In the genomic region with DNA sequence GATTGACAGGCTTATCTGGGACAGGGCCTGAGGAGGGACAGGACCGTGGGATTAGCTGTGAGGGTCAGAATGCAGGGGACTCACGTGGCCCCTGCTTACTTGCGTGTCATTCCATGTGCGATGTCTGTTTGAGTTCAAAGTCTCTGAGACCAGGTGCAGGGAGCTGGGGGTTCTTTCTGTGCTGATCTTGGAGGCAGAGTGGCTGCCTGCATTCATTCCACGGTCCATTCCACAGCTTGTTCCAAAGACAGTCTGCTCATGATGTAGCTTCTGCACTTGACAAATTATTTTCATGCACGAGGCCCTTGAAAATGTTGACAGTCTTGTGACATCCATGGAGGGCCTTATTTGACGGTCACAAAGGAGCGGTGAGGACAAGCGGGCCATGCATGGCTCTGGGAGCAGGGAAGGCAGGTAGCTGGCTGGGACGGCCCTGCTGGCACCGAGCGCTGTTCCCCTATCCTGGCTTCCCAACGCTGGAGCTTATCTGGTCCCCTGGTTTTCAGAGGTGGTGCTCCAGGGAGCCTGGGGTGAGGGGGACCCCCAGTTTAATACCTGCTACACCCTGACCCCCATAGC, we compare ENCODE assay signal across 2 cellular contexts.
A peak's percentile ranks its signal among the peaks of the same experiment; 100 is the strongest.
TF ChIP-seq lines count a peak whose summit lies in the region.

No MANE protein-coding gene starts in this region.

TF ChIP-seq in A549, 52 proteins besides CTCF, POLR2A, EP300 and RAD21 (continued from another document):
- TF ChIP-seq, protein P1, sequence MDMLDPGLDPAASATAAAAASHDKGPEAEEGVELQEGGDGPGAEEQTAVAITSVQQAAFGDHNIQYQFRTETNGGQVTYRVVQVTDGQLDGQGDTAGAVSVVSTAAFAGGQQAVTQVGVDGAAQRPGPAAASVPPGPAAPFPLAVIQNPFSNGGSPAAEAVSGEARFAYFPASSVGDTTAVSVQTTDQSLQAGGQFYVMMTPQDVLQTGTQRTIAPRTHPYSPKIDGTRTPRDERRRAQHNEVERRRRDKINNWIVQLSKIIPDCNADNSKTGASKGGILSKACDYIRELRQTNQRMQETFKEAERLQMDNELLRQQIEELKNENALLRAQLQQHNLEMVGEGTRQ (IDR thresholded peaks at IDR 0.05), result peak; percentile 49; the same call in 1 of the 2 replicates
- TF ChIP-seq, protein P2, sequence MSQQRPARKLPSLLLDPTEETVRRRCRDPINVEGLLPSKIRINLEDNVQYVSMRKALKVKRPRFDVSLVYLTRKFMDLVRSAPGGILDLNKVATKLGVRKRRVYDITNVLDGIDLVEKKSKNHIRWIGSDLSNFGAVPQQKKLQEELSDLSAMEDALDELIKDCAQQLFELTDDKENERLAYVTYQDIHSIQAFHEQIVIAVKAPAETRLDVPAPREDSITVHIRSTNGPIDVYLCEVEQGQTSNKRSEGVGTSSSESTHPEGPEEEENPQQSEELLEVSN (IDR thresholded peaks at IDR 0.05; ENCODE audit: borderline replicate concordance, low read depth), result peak; percentile 46; the same call in 1 of the 2 replicates
- TF ChIP-seq ESRRA (IDR thresholded peaks at IDR 0.05; ENCODE audit: borderline replicate concordance, low read length) (0 out of 2 replicates have a peak, but pooled peaks have one; percentile 39), KDM1A (IDR thresholded peaks at IDR 0.05; ENCODE audit: low read depth) (no peak), NPAS2 (CRISPR knock-in tag; IDR thresholded peaks at IDR 0.05; ENCODE audit: borderline replicate concordance) (peak; percentile 47; the same call in 1 of the 2 replicates)
- TF ChIP-seq, protein P3, sequence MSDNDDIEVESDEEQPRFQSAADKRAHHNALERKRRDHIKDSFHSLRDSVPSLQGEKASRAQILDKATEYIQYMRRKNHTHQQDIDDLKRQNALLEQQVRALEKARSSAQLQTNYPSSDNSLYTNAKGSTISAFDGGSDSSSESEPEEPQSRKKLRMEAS (IDR thresholded peaks at IDR 0.05), result peak; percentile 78
- TF ChIP-seq, protein P4, sequence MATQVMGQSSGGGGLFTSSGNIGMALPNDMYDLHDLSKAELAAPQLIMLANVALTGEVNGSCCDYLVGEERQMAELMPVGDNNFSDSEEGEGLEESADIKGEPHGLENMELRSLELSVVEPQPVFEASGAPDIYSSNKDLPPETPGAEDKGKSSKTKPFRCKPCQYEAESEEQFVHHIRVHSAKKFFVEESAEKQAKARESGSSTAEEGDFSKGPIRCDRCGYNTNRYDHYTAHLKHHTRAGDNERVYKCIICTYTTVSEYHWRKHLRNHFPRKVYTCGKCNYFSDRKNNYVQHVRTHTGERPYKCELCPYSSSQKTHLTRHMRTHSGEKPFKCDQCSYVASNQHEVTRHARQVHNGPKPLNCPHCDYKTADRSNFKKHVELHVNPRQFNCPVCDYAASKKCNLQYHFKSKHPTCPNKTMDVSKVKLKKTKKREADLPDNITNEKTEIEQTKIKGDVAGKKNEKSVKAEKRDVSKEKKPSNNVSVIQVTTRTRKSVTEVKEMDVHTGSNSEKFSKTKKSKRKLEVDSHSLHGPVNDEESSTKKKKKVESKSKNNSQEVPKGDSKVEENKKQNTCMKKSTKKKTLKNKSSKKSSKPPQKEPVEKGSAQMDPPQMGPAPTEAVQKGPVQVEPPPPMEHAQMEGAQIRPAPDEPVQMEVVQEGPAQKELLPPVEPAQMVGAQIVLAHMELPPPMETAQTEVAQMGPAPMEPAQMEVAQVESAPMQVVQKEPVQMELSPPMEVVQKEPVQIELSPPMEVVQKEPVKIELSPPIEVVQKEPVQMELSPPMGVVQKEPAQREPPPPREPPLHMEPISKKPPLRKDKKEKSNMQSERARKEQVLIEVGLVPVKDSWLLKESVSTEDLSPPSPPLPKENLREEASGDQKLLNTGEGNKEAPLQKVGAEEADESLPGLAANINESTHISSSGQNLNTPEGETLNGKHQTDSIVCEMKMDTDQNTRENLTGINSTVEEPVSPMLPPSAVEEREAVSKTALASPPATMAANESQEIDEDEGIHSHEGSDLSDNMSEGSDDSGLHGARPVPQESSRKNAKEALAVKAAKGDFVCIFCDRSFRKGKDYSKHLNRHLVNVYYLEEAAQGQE (IDR thresholded peaks at IDR 0.05), result no peak

TF ChIP-seq in IMR-90, 13 proteins besides CTCF, POLR2A, EP300 and RAD21 (continued from another document):
- TF ChIP-seq, protein P5, sequence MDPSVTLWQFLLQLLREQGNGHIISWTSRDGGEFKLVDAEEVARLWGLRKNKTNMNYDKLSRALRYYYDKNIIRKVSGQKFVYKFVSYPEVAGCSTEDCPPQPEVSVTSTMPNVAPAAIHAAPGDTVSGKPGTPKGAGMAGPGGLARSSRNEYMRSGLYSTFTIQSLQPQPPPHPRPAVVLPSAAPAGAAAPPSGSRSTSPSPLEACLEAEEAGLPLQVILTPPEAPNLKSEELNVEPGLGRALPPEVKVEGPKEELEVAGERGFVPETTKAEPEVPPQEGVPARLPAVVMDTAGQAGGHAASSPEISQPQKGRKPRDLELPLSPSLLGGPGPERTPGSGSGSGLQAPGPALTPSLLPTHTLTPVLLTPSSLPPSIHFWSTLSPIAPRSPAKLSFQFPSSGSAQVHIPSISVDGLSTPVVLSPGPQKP (IDR thresholded peaks at IDR 0.05; ENCODE audit: borderline replicate concordance, low read depth, low read length), result no peak
- TF ChIP-seq RCOR1 (IDR thresholded peaks at IDR 0.05; ENCODE audit: insufficient replicate concordance, low read length) (no peak), MAFK (IDR thresholded peaks at IDR 0.05; ENCODE audit: low read depth, low read length) (no peak), FOS (IDR thresholded peaks at IDR 0.05; ENCODE audit: low read depth, low read length) (no peak)
- TF ChIP-seq, protein P1 (IDR thresholded peaks at IDR 0.05; ENCODE audit: low read depth, low read length), result no peak
TF ChIP-seq in IMR-90: peak in this region for 0.
